In genomic region chr1:208158640-208159541, GRCh38 we compare ENCODE assay signal across 13 cellular contexts.
A peak's percentile ranks its signal among the peaks of the same experiment; 100 is the strongest.
DNase-seq lines count a peak whose midpoint lies in the region; TF ChIP-seq lines count a peak whose summit lies in the region.
"Had no signal": no experiment of that assay in that cellular context is flagged by ENCODE, and none has a peak within 500 bp of the region (broad histone marks: within the 10 kb centered on the region; RNA-seq: fewer than 3 reads in every experiment).

No MANE protein-coding gene starts in this region.

- DNase-seq in CD1c-positive myeloid dendritic cell (ENCODE audit: extremely low spot score), result peak; percentile 26
- peak; percentile 43 for DNase-seq in HuH-7 (ENCODE audit: low spot score)
- DNase-seq in choroid plexus epithelial cell (ENCODE audit: low read depth), result peak; percentile 67
- DNase-seq in cortex of kidney (lab: John Stamatoyannopoulos, UW), result no peak
- no peak for DNase-seq in DMS79 (lab: John Stamatoyannopoulos, UW)
- no peak for DNase-seq in stimulated activated CD4-positive, alpha-beta T cell treated with anti-CD3 and anti-CD28 coated beads, Interleukin-2, amount 100 ng/mL, for 48 hours
- no peak for DNase-seq in NCI-H345 treated with DMSO at 0.1 percent for 48 hours (lab: John Stamatoyannopoulos, UW; ENCODE audit: unreplicated experiment)
- DNase-seq: AML-193; Karpas-422; NCI-H524 treated with DMSO at 0.1 percent for 48 hours; stimulated activated naive CD4-positive, alpha-beta T cell treated with Interleukin-2 at 50 U/mL for 16 hours; T1000 had no signal

- H3K4me3 ChIP-seq in choroid plexus epithelial cell (ENCODE audit: low read depth, low read length) (no peak overlapping the region), muscle layer of duodenum (ENCODE audit: low read depth in 1 of 2, low read length in 2 of 2) (no peak overlapping the region)

- no peaks in the 10 kb centered on the region for H3K9me3 ChIP-seq in muscle layer of duodenum (ENCODE audit: control insufficient read depth in 1 of 2, low read length in 2 of 2)

- no peaks in the 10 kb centered on the region for H3K27me3 ChIP-seq in muscle layer of duodenum (ENCODE audit: low read depth, low read length)

- peak overlapping the region; percentile 13 for H3K27ac ChIP-seq in muscle layer of duodenum (ENCODE audit: low read length)

- H3K36me3 ChIP-seq in muscle layer of duodenum (ENCODE audit: control insufficient read depth in 1 of 2, insufficient read depth in 2 of 2, low read length in 2 of 2), result no peaks in the 10 kb centered on the region

- TF ChIP-seq CTCF in choroid plexus epithelial cell (conservative IDR thresholded peaks at IDR 0.05; ENCODE audit: low read depth, low read length), result no peak

- peaks cover 42 to 82% of the 10 kb centered on the region in 2 donors for H3K4me1 ChIP-seq in muscle layer of duodenum (ENCODE audit: control insufficient read depth in 1 of 2, insufficient read depth in 2 of 2, low read length in 2 of 2)

Comparison
In these comparisons a context has a peak if more than half of its experiments do, and no peak if none do; other contexts are left out.
1. DNase-seq: peak in CD1c-positive myeloid dendritic cell (single experiment), HuH-7 (single experiment) and choroid plexus epithelial cell (single experiment); none in cortex of kidney (single experiment), DMS79 (single experiment), stimulated activated CD4-positive, alpha-beta T cell treated with anti-CD3 and anti-CD28 coated beads, Interleukin-2, amount 100 ng/mL, for 48 hours (0 of 2) and NCI-H345 treated with DMSO at 0.1 percent for 48 hours (single experiment).